In the genomic region with DNA sequence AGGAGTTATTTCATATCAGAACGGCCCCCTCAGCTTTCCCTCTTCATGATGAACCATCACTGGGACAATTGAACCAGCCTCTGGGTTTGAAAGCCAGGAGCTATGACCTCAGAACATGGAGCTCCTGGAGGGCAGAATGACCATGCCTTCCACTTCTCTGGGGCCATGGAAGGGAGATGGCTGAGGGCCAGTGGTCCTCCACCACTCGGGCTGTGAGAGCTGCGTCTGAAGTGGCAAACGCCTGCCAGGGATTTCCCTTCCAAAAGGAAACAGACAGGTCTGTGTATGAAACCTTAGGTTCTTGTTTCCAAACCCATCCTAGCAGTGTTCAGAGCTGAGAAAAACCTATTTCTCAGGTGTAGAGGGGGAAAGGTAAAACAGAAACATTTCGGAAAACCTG, we compare ENCODE assay signal across 26 cellular contexts. TPM values are rescaled to one million over a fixed set of nuclear protein-coding genes. Genes with fewer than 3 reads are reported as not detected.
"Had no signal": no experiment of that assay in that cellular context is flagged by ENCODE, and none has a peak within 500 bp of the region (broad histone marks: within the 10 kb centered on the region; RNA-seq: fewer than 3 reads in every experiment).

No MANE protein-coding gene starts in this region.

- ATAC-seq: activated T-cell treated with anti-CD3 and anti-CD28 coated beads, Interleukin-2, amount 50 U/mL, for 72 hours; body of pancreas; left ventricle myocardium superior; natural killer cell treated with Interleukin-12 subunit alpha and Interleukin-12 subunit beta and Interleukin-15 and Interleukin-18, amount 100 ng/mL, for 72 hours; stimulated activated naive CD8-positive, alpha-beta T cell treated with anti-CD3 and anti-CD28 coated beads, Interleukin-15, Interleukin-2, amounts not matched to agents 100 U/mL and 50 U/mL, for 24 hours; upper lobe of right lung had no signal

- H3K36me3 ChIP-seq: colonic mucosa, esophagus muscularis mucosa, right atrium auricular region, upper lobe of right lung had no signal

- H3K36me3 Mint-ChIP-seq: activated naive CD8-positive, alpha-beta T cell treated with anti-CD3 and anti-CD28 coated beads for 36 hours; natural killer cell treated with Interleukin-12 subunit alpha and Interleukin-12 subunit beta and Interleukin-15 and Interleukin-18, amount 100 ng/mL, for 72 hours had no signal

- H3K9me3 Mint-ChIP-seq: activated B cell treated with CpG ODN at 0.5 μM for 24 hours; activated naive CD8-positive, alpha-beta T cell treated with anti-CD3 and anti-CD28 coated beads for 36 hours; activated T-cell treated with anti-CD3 and anti-CD28 coated beads, Interleukin-2, amount 50 U/mL, for 72 hours; natural killer cell treated with Interleukin-12 subunit alpha and Interleukin-12 subunit beta and Interleukin-15 and Interleukin-18, amount 100 ng/mL, for 72 hours had no signal

- H3K4me3 Mint-ChIP-seq: activated B cell treated with CpG ODN at 0.5 μM for 24 hours; activated naive CD8-positive, alpha-beta T cell treated with anti-CD3 and anti-CD28 coated beads for 36 hours; activated T-cell treated with anti-CD3 and anti-CD28 coated beads, Interleukin-2, amount 50 U/mL, for 72 hours; natural killer cell treated with Interleukin-12 subunit alpha and Interleukin-12 subunit beta and Interleukin-15 and Interleukin-18, amount 100 ng/mL, for 72 hours had no signal

- H3K27me3 ChIP-seq: body of pancreas, colonic mucosa, right atrium auricular region, upper lobe of right lung had no signal

- H3K4me1 Mint-ChIP-seq: activated B cell treated with CpG ODN at 0.5 μM for 24 hours had no signal

- H3K27ac Mint-ChIP-seq: activated B cell treated with CpG ODN at 0.5 μM for 24 hours; activated naive CD8-positive, alpha-beta T cell treated with anti-CD3 and anti-CD28 coated beads for 36 hours; activated T-cell treated with anti-CD3 and anti-CD28 coated beads, Interleukin-2, amount 50 U/mL, for 72 hours; natural killer cell treated with Interleukin-12 subunit alpha and Interleukin-12 subunit beta and Interleukin-15 and Interleukin-18, amount 100 ng/mL, for 72 hours; progenitor cell of endocrine pancreas had no signal

- H3K9me3 ChIP-seq: body of pancreas, colonic mucosa, esophagus muscularis mucosa, right atrium auricular region, upper lobe of right lung had no signal

- H3K27ac ChIP-seq: body of pancreas, colonic mucosa, esophagus muscularis mucosa, right atrium auricular region, upper lobe of right lung had no signal

- DNase-seq: activated B cell treated with CpG ODN at 0.5 μM for 24 hours; activated CD4-positive, alpha-beta T cell treated with anti-CD3 and anti-CD28 coated beads for 48 hours; activated CD8-positive, alpha-beta memory T cell treated with anti-CD3 and anti-CD28 coated beads, Interleukin-2, amount 50 U/mL, for 48 hours; activated gamma-delta T cell treated with Interleukin-2 at 50 U/mL for 16 hours; activated naive CD8-positive, alpha-beta T cell treated with anti-CD3 and anti-CD28 coated beads for 36 hours; activated T-cell treated with anti-CD3 and anti-CD28 coated beads, Interleukin-2, amount 50 U/mL, for 72 hours; amygdala; body of pancreas; caudate nucleus; colonic mucosa; glutamatergic neuron; hypothalamus; kidney glomerular epithelial cell; left ventricle myocardium superior; nucleus accumbens; small intestine; stimulated activated CD4-positive, alpha-beta T cell treated with anti-CD3 and anti-CD28 coated beads, Interleukin-4, amount 100 ng/mL, for 4 hours; stimulated activated CD8-positive, alpha-beta memory T cell treated with anti-CD3 and anti-CD28 coated beads, Interleukin-4, amount 100 ng/mL, for 48 hours; stimulated activated naive CD8-positive, alpha-beta T cell treated with anti-CD3 and anti-CD28 coated beads, Interleukin-15, Interleukin-2, amounts not matched to agents 100 U/mL and 50 U/mL, for 24 hours; T-helper 2 cell; upper lobe of right lung had no signal

- H3K4me3 ChIP-seq: body of pancreas, colonic mucosa, esophagus muscularis mucosa, right atrium auricular region, upper lobe of right lung had no signal

RNA-seq across cellular contexts. Expression of a gene that starts 22.5 kb away (rescaled TPM):
- total RNA-seq: activated B cell treated with CpG ODN at 0.5 μM for 24 hours; activated T-cell treated with anti-CD3 and anti-CD28 coated beads, Interleukin-2, amount 50 U/mL, for 72 hours; fibroblast of villous mesenchyme; natural killer cell treated with Interleukin-12 subunit alpha and Interleukin-12 subunit beta and Interleukin-15 and Interleukin-18, amount 100 ng/mL, for 72 hours; progenitor cell of endocrine pancreas had no signal
